In genomic region chr4:80173387-80173786, GRCh38 we compare ENCODE assay signal across 8 cellular contexts. TPM values are rescaled to one million over a fixed set of nuclear protein-coding genes. Genes with fewer than 3 reads are reported as not detected.
DNase-seq lines count a peak whose midpoint lies in the region; ATAC-seq and TF ChIP-seq lines count a peak whose summit lies in the region.

No MANE protein-coding gene starts in this region.

- H3K4me1 ChIP-seq in gastrocnemius medialis = no peaks in the 10 kb centered on the region

- peaks cover 51% of the 10 kb centered on the region for H3K4me1 Mint-ChIP-seq in activated CD4-positive, alpha-beta T cell treated with anti-CD3 and anti-CD28 coated beads for 36 hours
- H3K4me1 Mint-ChIP-seq in immature natural killer cell = peaks cover 30 to 34% of the 10 kb centered on the region in 2 donors

- H3K36me3 Mint-ChIP-seq in activated CD4-positive, alpha-beta T cell treated with anti-CD3 and anti-CD28 coated beads for 36 hours (ENCODE audit: low read depth) = no peaks in the 10 kb centered on the region
- no peaks in the 10 kb centered on the region for H3K36me3 Mint-ChIP-seq in immature natural killer cell

- H3K27ac Mint-ChIP-seq in activated CD4-positive, alpha-beta T cell treated with anti-CD3 and anti-CD28 coated beads for 36 hours = peak overlapping the region; percentile 79
- H3K27ac Mint-ChIP-seq in immature natural killer cell = peak overlapping the region; percentile 22 to 91 (median 88)

- H3K4me3 Mint-ChIP-seq in activated CD4-positive, alpha-beta T cell treated with anti-CD3 and anti-CD28 coated beads for 36 hours = peak overlapping the region; percentile 43
- H3K4me3 Mint-ChIP-seq in immature natural killer cell = peak overlapping the region; percentile 7 to 62 (median 43)

- no peak for TF ChIP-seq CTCF in gastrocnemius medialis (IDR thresholded peaks at IDR 0.05 in 4 of 5, conservative IDR thresholded peaks at IDR 0.05 in 1 of 5)

- in situ Hi-C loops in gastrocnemius medialis (cut with MboI; ENCODE audit: low sequenced_read_pairs in 4 of 4) = no loop called here

- ATAC-seq in HG03342 (IDR thresholded peaks at IDR 0.05; ENCODE audit: unreplicated experiment) (peak; percentile 90), gastrocnemius medialis (no peak)
- ATAC-seq in activated CD4-positive, alpha-beta T cell treated with anti-CD3 and anti-CD28 coated beads for 36 hours = peak; percentile 91

- peak; percentile 62 for DNase-seq in stimulated activated CD4-positive, alpha-beta T cell treated with anti-CD3 and anti-CD28 coated beads, Interleukin-15, amount 100 ng/mL, for 24 hours
- no peak for DNase-seq in stimulated activated CD4-positive, alpha-beta T cell treated with anti-CD3 and anti-CD28 coated beads, Interleukin-4, amount 100 ng/mL, for 1 hour
- DNase-seq in activated CD4-positive, alpha-beta T cell treated with anti-CD3 and anti-CD28 coated beads for 36 hours = peak; percentile 72
- DNase-seq in immature natural killer cell = peak; percentile 43 to 54 (median 44)
- DNase-seq in NCI-H748 (lab: John Stamatoyannopoulos, UW; ENCODE audit: unreplicated experiment) = no peak
- no peak for DNase-seq in NCI-H345 (lab: John Stamatoyannopoulos, UW)
- no peak for DNase-seq in gastrocnemius medialis

- CTCF ChIA-PET in activated CD4-positive, alpha-beta T cell treated with anti-CD3 and anti-CD28 coated beads for 36 hours (lab: Charles Lee) = interaction anchor here (0.6 to 5.3 kb wide), 9 partner anchors 10 to 115 kb away, joined by 3 to 66 read pairs (median 10); no protein-coding TSS in a partner anchor

- POLR2A ChIA-PET in activated CD4-positive, alpha-beta T cell treated with anti-CD3 and anti-CD28 coated beads for 36 hours (lab: Charles Lee) = interaction anchor here (2.6 kb wide), 1 partner anchor 9 kb away, joined by 6 read pairs; no protein-coding TSS in a partner anchor

- no peaks in the 10 kb centered on the region for H3K9me3 ChIP-seq in gastrocnemius medialis

- peaks cover 13% of the 10 kb centered on the region for H3K9me3 Mint-ChIP-seq in activated CD4-positive, alpha-beta T cell treated with anti-CD3 and anti-CD28 coated beads for 36 hours (ENCODE audit: low read depth)
- no peaks in the 10 kb centered on the region for H3K9me3 Mint-ChIP-seq in immature natural killer cell

- intact Hi-C loops in activated CD4-positive, alpha-beta T cell treated with anti-CD3 and anti-CD28 coated beads for 36 hours (cut with DNase I, micrococcal nuclease) = loop anchor here (1.0 to 2.0 kb wide), 7 partner anchors 9 to 167 kb away; no protein-coding TSS in a partner anchor
- intact Hi-C loops in gastrocnemius medialis (cut with DNase I; ENCODE audit: low total_unique reads) = no loop called here

- no peaks in the 10 kb centered on the region for H3K27me3 Mint-ChIP-seq in activated CD4-positive, alpha-beta T cell treated with anti-CD3 and anti-CD28 coated beads for 36 hours
- peaks cover 0 to 5% (median 0%) of the 10 kb centered on the region in 3 donors for H3K27me3 Mint-ChIP-seq in immature natural killer cell (ENCODE audit: low read depth in 3 of 3)

- no peak overlapping the region for H3K27ac ChIP-seq in gastrocnemius medialis

- no peak overlapping the region for H3K4me3 ChIP-seq in gastrocnemius medialis

- no peak for TF ChIP-seq POLR2A in gastrocnemius medialis (IDR thresholded peaks at IDR 0.05)

- H3K27me3 ChIP-seq in gastrocnemius medialis = peaks cover 0 to 3% (median 0%) of the 10 kb centered on the region in 3 donors

- no peaks in the 10 kb centered on the region for H3K36me3 ChIP-seq in gastrocnemius medialis

RNA-seq across cellular contexts. Expression of gene PRDM8, which starts 23.9 kb away (rescaled TPM):
- 1 to 10 TPM; 1.4 to 1.6 TPM for total RNA-seq in activated CD4-positive, alpha-beta T cell treated with anti-CD3 and anti-CD28 coated beads for 36 hours
- polyA plus RNA-seq in immature natural killer cell = 1 to 10 TPM; 1.6 to 2.7 (median 1.9) TPM
- 1 to 10 TPM in 2 of 4 donors, under 1 TPM in 2; 0.24 to 2.7 (median 1.4) TPM for total RNA-seq in gastrocnemius medialis

Comparison
In these comparisons a context has a peak if more than half of its experiments do, and no peak if none do; other contexts are left out.
1. DNase-seq: peak in stimulated activated CD4-positive, alpha-beta T cell treated with anti-CD3 and anti-CD28 coated beads, Interleukin-15, amount 100 ng/mL, for 24 hours (single experiment), activated CD4-positive, alpha-beta T cell treated with anti-CD3 and anti-CD28 coated beads for 36 hours (single experiment) and immature natural killer cell (3 of 3); none in stimulated activated CD4-positive, alpha-beta T cell treated with anti-CD3 and anti-CD28 coated beads, Interleukin-4, amount 100 ng/mL, for 1 hour (single experiment), NCI-H748 (single experiment), NCI-H345 (single experiment) and gastrocnemius medialis (0 of 2).
2. ATAC-seq: peak in HG03342 (single experiment) and activated CD4-positive, alpha-beta T cell treated with anti-CD3 and anti-CD28 coated beads for 36 hours (single experiment); none in gastrocnemius medialis (0 of 2).